In genomic region chr4:157824006-157824405, GRCh38 we compare ENCODE assay signal across 16 cellular contexts.
"Had no signal": no experiment of that assay in that cellular context is flagged by ENCODE, and none has a peak within 500 bp of the region (broad histone marks: within the 10 kb centered on the region; RNA-seq: fewer than 3 reads in every experiment).

No MANE protein-coding gene starts in this region.

- H3K27ac ChIP-seq: esophagus squamous epithelium, hepatocyte, ovary had no signal

- DNase-seq: activated CD4-positive, alpha-beta memory T cell treated with anti-CD3 and anti-CD28 coated beads, Interleukin-2, amount 10 ng/mL, durations not matched to agents 7 days and 5 days; activated CD4-positive, alpha-beta T cell treated with anti-CD3 and anti-CD28 coated beads for 4 hours; activated CD8-positive, alpha-beta memory T cell treated with anti-CD3 and anti-CD28 coated beads, Interleukin-2, amount 10 ng/mL, durations not matched to agents 7 days and 5 days; dermis blood vessel endothelial cell; effector memory CD4-positive, alpha-beta T cell; esophagus squamous epithelium; mesenchymal stem cell; naive thymus-derived CD4-positive, alpha-beta T cell; ovary; stimulated activated naive B cell treated with anti-CD40 and anti-IgM and Interleukin-4, amounts not matched to agents 10 μg/mL and 1 μg/mL and 100 μg/mL, for 72 hours; SW 1271 had no signal

- H3K36me3 ChIP-seq: esophagus squamous epithelium, ovary had no signal

- H3K27me3 ChIP-seq: esophagus squamous epithelium, hepatocyte, ovary had no signal

- H3K4me2 ChIP-seq: hepatocyte, smooth muscle cell had no signal

- H3K4me1 ChIP-seq: esophagus squamous epithelium had no signal

- ATAC-seq: activated CD8-positive, alpha-beta memory T cell treated with anti-CD3 and anti-CD28 coated beads, Interleukin-2, amount 10 ng/mL, durations not matched to agents 7 days and 5 days; left lobe of liver; naive thymus-derived CD4-positive, alpha-beta T cell; sciatic nerve; stimulated activated naive B cell treated with anti-CD40 and anti-IgM and Interleukin-4, amounts not matched to agents 10 μg/mL and 1 μg/mL and 100 μg/mL, for 72 hours had no signal

- H3K9me3 ChIP-seq: esophagus squamous epithelium, mucosa of descending colon, ovary had no signal

- H3K79me2 ChIP-seq: hepatocyte had no signal

- H3K4me3 ChIP-seq: esophagus squamous epithelium, hepatocyte, mucosa of descending colon, ovary, smooth muscle cell had no signal

- H2AFZ ChIP-seq: hepatocyte had no signal
